In genomic region chr7:4006687-4007086, GRCh38 we compare ENCODE assay signal across 1 cellular context.
TF ChIP-seq lines count a peak whose summit lies in the region.

No MANE protein-coding gene starts in this region.

TF ChIP-seq in HepG2, 621 proteins besides CTCF, POLR2A, EP300 and RAD21 (continued from another document and continues in another):
- TF ChIP-seq, protein P1, sequence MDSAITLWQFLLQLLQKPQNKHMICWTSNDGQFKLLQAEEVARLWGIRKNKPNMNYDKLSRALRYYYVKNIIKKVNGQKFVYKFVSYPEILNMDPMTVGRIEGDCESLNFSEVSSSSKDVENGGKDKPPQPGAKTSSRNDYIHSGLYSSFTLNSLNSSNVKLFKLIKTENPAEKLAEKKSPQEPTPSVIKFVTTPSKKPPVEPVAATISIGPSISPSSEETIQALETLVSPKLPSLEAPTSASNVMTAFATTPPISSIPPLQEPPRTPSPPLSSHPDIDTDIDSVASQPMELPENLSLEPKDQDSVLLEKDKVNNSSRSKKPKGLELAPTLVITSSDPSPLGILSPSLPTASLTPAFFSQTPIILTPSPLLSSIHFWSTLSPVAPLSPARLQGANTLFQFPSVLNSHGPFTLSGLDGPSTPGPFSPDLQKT (CRISPR knock-in tag; IDR thresholded peaks at IDR 0.05; ENCODE audit: borderline replicate concordance): no peak
- no peak; the same call in 1 of the 2 replicates for TF ChIP-seq ZNF629 (CRISPR knock-in tag; conservative IDR thresholded peaks at IDR 0.05)
- no peak for TF ChIP-seq ARID2 (CRISPR knock-in tag; IDR thresholded peaks at IDR 0.05; ENCODE audit: borderline replicate concordance)
- no peak for TF ChIP-seq ZNF558 (CRISPR knock-in tag; IDR thresholded peaks at IDR 0.05; ENCODE audit: borderline replicate concordance)
- TF ChIP-seq RFXANK (CRISPR knock-in tag; IDR thresholded peaks at IDR 0.05): no peak
- TF ChIP-seq ZNF800 (CRISPR knock-in tag; IDR thresholded peaks at IDR 0.05): no peak
- TF ChIP-seq PHF21A (CRISPR knock-in tag; IDR thresholded peaks at IDR 0.05): peak; percentile 94
- no peak for TF ChIP-seq ZNF282 (IDR thresholded peaks at IDR 0.05; ENCODE audit: partially characterized antibody)
- TF ChIP-seq ZNF333 (CRISPR knock-in tag; IDR thresholded peaks at IDR 0.05; ENCODE audit: borderline replicate concordance): no peak
- TF ChIP-seq AHR (CRISPR knock-in tag; IDR thresholded peaks at IDR 0.05): no peak
- no peak for TF ChIP-seq RARG (CRISPR knock-in tag; IDR thresholded peaks at IDR 0.05; ENCODE audit: low read depth)
- peak; percentile 14; the same call in 1 of the 2 replicates for TF ChIP-seq ISL2 (CRISPR knock-in tag; IDR thresholded peaks at IDR 0.05)
- TF ChIP-seq, protein P2, sequence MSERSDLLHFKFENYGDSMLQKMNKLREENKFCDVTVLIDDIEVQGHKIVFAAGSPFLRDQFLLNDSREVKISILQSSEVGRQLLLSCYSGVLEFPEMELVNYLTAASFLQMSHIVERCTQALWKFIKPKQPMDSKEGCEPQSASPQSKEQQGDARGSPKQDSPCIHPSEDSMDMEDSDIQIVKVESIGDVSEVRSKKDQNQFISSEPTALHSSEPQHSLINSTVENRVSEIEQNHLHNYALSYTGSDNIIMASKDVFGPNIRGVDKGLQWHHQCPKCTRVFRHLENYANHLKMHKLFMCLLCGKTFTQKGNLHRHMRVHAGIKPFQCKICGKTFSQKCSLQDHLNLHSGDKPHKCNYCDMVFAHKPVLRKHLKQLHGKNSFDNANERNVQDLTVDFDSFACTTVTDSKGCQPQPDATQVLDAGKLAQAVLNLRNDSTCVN (CRISPR knock-in tag; IDR thresholded peaks at IDR 0.05; ENCODE audit: borderline replicate concordance): peak; percentile 94
- TF ChIP-seq ZNF446 (CRISPR knock-in tag; IDR thresholded peaks at IDR 0.05): no peak
- no peak for TF ChIP-seq ZNF710 (CRISPR knock-in tag; IDR thresholded peaks at IDR 0.05; ENCODE audit: borderline replicate concordance)
- TF ChIP-seq TP53 (CRISPR knock-in tag; conservative IDR thresholded peaks at IDR 0.05): no peak
- 0 out of 2 replicates have a peak, but pooled peaks have one; percentile 34 for TF ChIP-seq ZNF564 (CRISPR knock-in tag; IDR thresholded peaks at IDR 0.05)
- TF ChIP-seq YEATS2 (CRISPR knock-in tag; IDR thresholded peaks at IDR 0.05; ENCODE audit: borderline replicate concordance): no peak
- peak; percentile 14; the same call in 1 of the 2 replicates for TF ChIP-seq SOX13 (IDR thresholded peaks at IDR 0.05)
- peak in 1 of 2 experiments; percentile 50; a peak in 1 of 4 replicates for TF ChIP-seq SOX13 (CRISPR knock-in tag; conservative IDR thresholded peaks at IDR 0.05 in 1 of 2, IDR thresholded peaks at IDR 0.05 in 1 of 2)
- no peak for TF ChIP-seq ZNF275 (CRISPR knock-in tag; IDR thresholded peaks at IDR 0.05; ENCODE audit: borderline replicate concordance)
- no peak for TF ChIP-seq ZNF543 (CRISPR knock-in tag; IDR thresholded peaks at IDR 0.05)
- TF ChIP-seq AFF4 (CRISPR knock-in tag; IDR thresholded peaks at IDR 0.05): no peak
- no peak for TF ChIP-seq PREB (CRISPR knock-in tag; IDR thresholded peaks at IDR 0.05)
- peak; percentile 93 for TF ChIP-seq ZNF264 (CRISPR knock-in tag; IDR thresholded peaks at IDR 0.05)
- TF ChIP-seq, protein P3, sequence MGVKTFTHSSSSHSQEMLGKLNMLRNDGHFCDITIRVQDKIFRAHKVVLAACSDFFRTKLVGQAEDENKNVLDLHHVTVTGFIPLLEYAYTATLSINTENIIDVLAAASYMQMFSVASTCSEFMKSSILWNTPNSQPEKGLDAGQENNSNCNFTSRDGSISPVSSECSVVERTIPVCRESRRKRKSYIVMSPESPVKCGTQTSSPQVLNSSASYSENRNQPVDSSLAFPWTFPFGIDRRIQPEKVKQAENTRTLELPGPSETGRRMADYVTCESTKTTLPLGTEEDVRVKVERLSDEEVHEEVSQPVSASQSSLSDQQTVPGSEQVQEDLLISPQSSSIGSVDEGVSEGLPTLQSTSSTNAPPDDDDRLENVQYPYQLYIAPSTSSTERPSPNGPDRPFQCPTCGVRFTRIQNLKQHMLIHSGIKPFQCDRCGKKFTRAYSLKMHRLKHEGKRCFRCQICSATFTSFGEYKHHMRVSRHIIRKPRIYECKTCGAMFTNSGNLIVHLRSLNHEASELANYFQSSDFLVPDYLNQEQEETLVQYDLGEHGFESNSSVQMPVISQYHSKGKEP (CRISPR knock-in tag; IDR thresholded peaks at IDR 0.05): no peak
- TF ChIP-seq ZNF33A (CRISPR knock-in tag; IDR thresholded peaks at IDR 0.05; ENCODE audit: borderline replicate concordance): no peak
- TF ChIP-seq SYNCRIP (IDR thresholded peaks at IDR 0.05; ENCODE audit: insufficient read depth, low read depth, low read length): no peak
- no peak for TF ChIP-seq ZNF598 (CRISPR knock-in tag; IDR thresholded peaks at IDR 0.05; ENCODE audit: borderline replicate concordance)
- TF ChIP-seq, protein P4, sequence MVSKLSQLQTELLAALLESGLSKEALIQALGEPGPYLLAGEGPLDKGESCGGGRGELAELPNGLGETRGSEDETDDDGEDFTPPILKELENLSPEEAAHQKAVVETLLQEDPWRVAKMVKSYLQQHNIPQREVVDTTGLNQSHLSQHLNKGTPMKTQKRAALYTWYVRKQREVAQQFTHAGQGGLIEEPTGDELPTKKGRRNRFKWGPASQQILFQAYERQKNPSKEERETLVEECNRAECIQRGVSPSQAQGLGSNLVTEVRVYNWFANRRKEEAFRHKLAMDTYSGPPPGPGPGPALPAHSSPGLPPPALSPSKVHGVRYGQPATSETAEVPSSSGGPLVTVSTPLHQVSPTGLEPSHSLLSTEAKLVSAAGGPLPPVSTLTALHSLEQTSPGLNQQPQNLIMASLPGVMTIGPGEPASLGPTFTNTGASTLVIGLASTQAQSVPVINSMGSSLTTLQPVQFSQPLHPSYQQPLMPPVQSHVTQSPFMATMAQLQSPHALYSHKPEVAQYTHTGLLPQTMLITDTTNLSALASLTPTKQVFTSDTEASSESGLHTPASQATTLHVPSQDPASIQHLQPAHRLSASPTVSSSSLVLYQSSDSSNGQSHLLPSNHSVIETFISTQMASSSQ (IDR thresholded peaks at IDR 0.05; ENCODE audit: low read depth): no peak; the same call in 1 of the 2 replicates
- TF ChIP-seq, protein P4 (CRISPR knock-in tag; IDR thresholded peaks at IDR 0.05; ENCODE audit: borderline replicate concordance): no peak; the same call in 1 of the 2 replicates
- no peak for TF ChIP-seq KLF12 (CRISPR knock-in tag; IDR thresholded peaks at IDR 0.05; ENCODE audit: borderline replicate concordance)
- TF ChIP-seq, protein P5, sequence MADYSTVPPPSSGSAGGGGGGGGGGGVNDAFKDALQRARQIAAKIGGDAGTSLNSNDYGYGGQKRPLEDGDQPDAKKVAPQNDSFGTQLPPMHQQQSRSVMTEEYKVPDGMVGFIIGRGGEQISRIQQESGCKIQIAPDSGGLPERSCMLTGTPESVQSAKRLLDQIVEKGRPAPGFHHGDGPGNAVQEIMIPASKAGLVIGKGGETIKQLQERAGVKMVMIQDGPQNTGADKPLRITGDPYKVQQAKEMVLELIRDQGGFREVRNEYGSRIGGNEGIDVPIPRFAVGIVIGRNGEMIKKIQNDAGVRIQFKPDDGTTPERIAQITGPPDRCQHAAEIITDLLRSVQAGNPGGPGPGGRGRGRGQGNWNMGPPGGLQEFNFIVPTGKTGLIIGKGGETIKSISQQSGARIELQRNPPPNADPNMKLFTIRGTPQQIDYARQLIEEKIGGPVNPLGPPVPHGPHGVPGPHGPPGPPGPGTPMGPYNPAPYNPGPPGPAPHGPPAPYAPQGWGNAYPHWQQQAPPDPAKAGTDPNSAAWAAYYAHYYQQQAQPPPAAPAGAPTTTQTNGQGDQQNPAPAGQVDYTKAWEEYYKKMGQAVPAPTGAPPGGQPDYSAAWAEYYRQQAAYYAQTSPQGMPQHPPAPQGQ (CRISPR knock-in tag; IDR thresholded peaks at IDR 0.05; ENCODE audit: borderline replicate concordance): no peak
- TF ChIP-seq, protein P6, sequence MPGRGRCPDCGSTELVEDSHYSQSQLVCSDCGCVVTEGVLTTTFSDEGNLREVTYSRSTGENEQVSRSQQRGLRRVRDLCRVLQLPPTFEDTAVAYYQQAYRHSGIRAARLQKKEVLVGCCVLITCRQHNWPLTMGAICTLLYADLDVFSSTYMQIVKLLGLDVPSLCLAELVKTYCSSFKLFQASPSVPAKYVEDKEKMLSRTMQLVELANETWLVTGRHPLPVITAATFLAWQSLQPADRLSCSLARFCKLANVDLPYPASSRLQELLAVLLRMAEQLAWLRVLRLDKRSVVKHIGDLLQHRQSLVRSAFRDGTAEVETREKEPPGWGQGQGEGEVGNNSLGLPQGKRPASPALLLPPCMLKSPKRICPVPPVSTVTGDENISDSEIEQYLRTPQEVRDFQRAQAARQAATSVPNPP (CRISPR knock-in tag; IDR thresholded peaks at IDR 0.05): no peak; the same call in 1 of the 2 replicates
- no peak for TF ChIP-seq HNRNPUL1 (IDR thresholded peaks at IDR 0.05; ENCODE audit: low read depth, low read length)
